17 cellular contexts compared by ENCODE assay signal in genomic region chr19:36258028-36258875, GRCh38. TPM values are rescaled to one million over a fixed set of nuclear protein-coding genes. Genes with fewer than 3 reads are reported as not detected.
DNase-seq lines count a peak whose midpoint lies in the region; ATAC-seq and TF ChIP-seq lines count a peak whose summit lies in the region.
"Had no signal": no experiment of that assay in that cellular context is flagged by ENCODE, and none has a peak within 500 bp of the region (broad histone marks: within the 10 kb centered on the region; RNA-seq: fewer than 3 reads in every experiment).

No MANE protein-coding gene starts in this region.

- H3K4me3 ChIP-seq in A673 (ENCODE audit: low read depth, low read length, poor library complexity, severe bottlenecking) (peak overlapping the region; percentile 51), HUES48 (ENCODE audit: low read depth, low read length) (peak overlapping the region; percentile 67)

- H3K27me3 Mint-ChIP-seq in glutamatergic neuron (ENCODE audit: unreplicated experiment) (peaks cover 4% of the 10 kb centered on the region), progenitor cell of endocrine pancreas (no peaks in the 10 kb centered on the region)
- H3K27me3 Mint-ChIP-seq: activated CD4-positive, alpha-beta memory T cell treated with anti-CD3 and anti-CD28 coated beads for 36 hours had no signal

- H3K27ac Mint-ChIP-seq in glutamatergic neuron (ENCODE audit: unreplicated experiment), result peak overlapping the region; percentile 63
- H3K27ac Mint-ChIP-seq in progenitor cell of endocrine pancreas, result peak overlapping the region; percentile 83
- H3K27ac Mint-ChIP-seq: activated CD4-positive, alpha-beta memory T cell treated with anti-CD3 and anti-CD28 coated beads for 36 hours; activated T-cell treated with anti-CD3 and anti-CD28 coated beads, Interleukin-2, amount 50 U/mL, for 72 hours had no signal

- H3K27me3 ChIP-seq in A673 (replicated peaks; ENCODE audit: insufficient read depth, low read depth, low read length, poor library complexity) (no peaks in the 10 kb centered on the region), HUES48 (ENCODE audit: control insufficient read depth, insufficient read depth, low read length) (no peaks in the 10 kb centered on the region)
- H3K27me3 ChIP-seq: adrenal gland had no signal

- no peak for ATAC-seq in HG02623 (IDR thresholded peaks at IDR 0.05; ENCODE audit: unreplicated experiment)
- ATAC-seq: activated T-cell treated with anti-CD3 and anti-CD28 coated beads, Interleukin-2, amount 50 U/mL, for 72 hours; esophagus mucosa; HCT116 had no signal

- CTCF ChIA-PET in A673 (lab: Charles Lee), result no interaction called here

- H3K9ac ChIP-seq in HUES48 (ENCODE audit: low read depth, low read length), result no peak overlapping the region

- H3K4me1 ChIP-seq in A673 (ENCODE audit: insufficient read depth, low read length, poor library complexity, severe bottlenecking) (no peaks in the 10 kb centered on the region), HUES48 (ENCODE audit: control insufficient read depth, insufficient read depth, low read length) (no peaks in the 10 kb centered on the region; the same call in 1 of the 2 replicates)
- H3K4me1 ChIP-seq: adrenal gland had no signal

- H3K27ac ChIP-seq in A673 (ENCODE audit: low read depth, low read length, poor library complexity, severe bottlenecking) (no peak overlapping the region), HUES48 (ENCODE audit: low read depth, low read length) (no peak overlapping the region)
- H3K27ac ChIP-seq: adrenal gland had no signal

- TF ChIP-seq CTCF in A673 (conservative IDR thresholded peaks at IDR 0.05; ENCODE audit: low read depth, low read length) (no peak), glutamatergic neuron (IDR thresholded peaks at IDR 0.05; ENCODE audit: partially characterized antibody, unreplicated experiment) (no peak), progenitor cell of endocrine pancreas (IDR thresholded peaks at IDR 0.05; ENCODE audit: unreplicated experiment) (no peak)

- H3K36me3 Mint-ChIP-seq in glutamatergic neuron (ENCODE audit: unreplicated experiment) (peaks cover 17% of the 10 kb centered on the region), progenitor cell of endocrine pancreas (ENCODE audit: insufficient read depth) (peaks cover 17% of the 10 kb centered on the region)

- H3K9me3 ChIP-seq in A673 (ENCODE audit: low read depth, low read length, poor library complexity, severe bottlenecking) (no peaks in the 10 kb centered on the region), HUES48 (ENCODE audit: control insufficient read depth, insufficient read depth, low read length) (no peaks in the 10 kb centered on the region)
- H3K9me3 ChIP-seq: adrenal gland had no signal

- peaks cover 19% of the 10 kb centered on the region for H3K9me3 Mint-ChIP-seq in glutamatergic neuron (ENCODE audit: unreplicated experiment)
- H3K9me3 Mint-ChIP-seq in progenitor cell of endocrine pancreas (ENCODE audit: low read depth), result peaks cover 13% of the 10 kb centered on the region

- peak overlapping the region; percentile 82 for H3K4me3 Mint-ChIP-seq in glutamatergic neuron (ENCODE audit: unreplicated experiment)
- H3K4me3 Mint-ChIP-seq in progenitor cell of endocrine pancreas (ENCODE audit: low read depth), result peak overlapping the region; percentile 83
- H3K4me3 Mint-ChIP-seq: activated CD4-positive, alpha-beta memory T cell treated with anti-CD3 and anti-CD28 coated beads for 36 hours; activated T-cell treated with anti-CD3 and anti-CD28 coated beads, Interleukin-2, amount 50 U/mL, for 72 hours had no signal

- DNase-seq in A673 (ENCODE audit: low spot score), result no peak
- no peak for DNase-seq in glutamatergic neuron
- DNase-seq in progenitor cell of endocrine pancreas (ENCODE audit: low spot score, unreplicated experiment), result no peak
- no peak for DNase-seq in RKO (ENCODE audit: low spot score)
- no peak for DNase-seq in activated CD4-positive, alpha-beta T cell treated with anti-CD3 and anti-CD28 coated beads, Interleukin-2, amount 50 U/mL, for 48 hours
- DNase-seq in NCI-H187 (lab: John Stamatoyannopoulos, UW), result no peak
- DNase-seq: activated CD4-positive, alpha-beta memory T cell treated with anti-CD3 and anti-CD28 coated beads for 36 hours; activated T-cell treated with anti-CD3 and anti-CD28 coated beads, Interleukin-2, amount 50 U/mL, for 72 hours; Calu3; IMR-90; MV-4-11; stimulated activated CD4-positive, alpha-beta T cell treated with anti-CD3 and anti-CD28 coated beads, Interleukin-4, amount 100 ng/mL, for 24 hours had no signal

- no TSS peak for BruUV-seq in A673 (replicated peaks; lab: Mats Ljungman, UMichigan)

- intact Hi-C loops in A673 (cut with micrococcal nuclease; ENCODE audit: unreplicated experiment), result no loop called here

- POLR2A ChIA-PET in A673 (lab: Charles Lee; ENCODE audit: low non-redundant PET), result no interaction called here

- no peaks in the 10 kb centered on the region for H3K4me1 Mint-ChIP-seq in glutamatergic neuron (ENCODE audit: low read depth, unreplicated experiment)
- peaks cover 1% of the 10 kb centered on the region for H3K4me1 Mint-ChIP-seq in progenitor cell of endocrine pancreas (ENCODE audit: low read depth)

- H3K36me3 ChIP-seq in A673 (ENCODE audit: insufficient read depth, low read length, poor library complexity, severe bottlenecking) (no peaks in the 10 kb centered on the region), HUES48 (ENCODE audit: control insufficient read depth, insufficient read depth, low read length) (no peaks in the 10 kb centered on the region)
- H3K36me3 ChIP-seq: adrenal gland had no signal

RNA-seq across cellular contexts. Expression of gene ZNF146, which starts 43.3 kb away (rescaled TPM):
- total RNA-seq in A673 (2021) (124 and 130 TPM in 2 replicates), glutamatergic neuron (ENCODE audit: unreplicated experiment) (59.6 TPM), progenitor cell of endocrine pancreas (99.0 and 101 TPM in 2 replicates)

RNA-seq across cellular contexts. Expression of gene ZNF565, which starts 43.8 kb away (rescaled TPM):
- total RNA-seq in A673 (2021), result 7.2 and 7.5 TPM in 2 replicates
- total RNA-seq in glutamatergic neuron (ENCODE audit: unreplicated experiment), result 5.6 TPM
- total RNA-seq in progenitor cell of endocrine pancreas, result 8.2 and 9.0 TPM in 2 replicates
